17 cellular contexts compared by ENCODE assay signal in the genomic region with DNA sequence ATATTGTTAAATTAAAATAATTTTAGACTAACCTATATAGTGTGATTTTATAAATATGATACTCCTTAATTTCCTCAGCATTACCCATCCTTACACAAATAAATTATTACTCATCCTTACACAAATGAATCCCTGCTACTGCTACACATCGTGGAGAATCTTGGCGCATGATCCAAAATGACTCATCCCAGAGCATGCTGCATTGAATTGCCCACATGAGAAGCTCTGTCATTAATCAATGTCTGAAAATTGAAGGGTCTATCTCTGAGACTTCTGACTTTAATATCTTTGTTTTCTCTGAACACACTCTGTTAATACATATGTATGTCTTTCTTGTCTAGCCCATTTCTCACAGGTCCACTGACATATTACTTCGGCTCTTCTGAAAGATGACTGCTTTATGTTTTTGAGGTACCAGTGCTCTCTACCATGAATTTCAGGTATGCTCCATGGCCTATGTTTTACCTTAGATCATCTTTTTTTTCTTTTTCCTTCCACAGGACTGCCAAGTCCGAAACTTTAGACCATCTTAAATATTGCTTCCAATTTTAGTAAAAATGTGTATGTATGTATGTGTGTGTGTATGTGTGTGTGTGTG. TPM values are rescaled to one million over a fixed set of nuclear protein-coding genes. Genes with fewer than 3 reads are reported as not detected.
DNase-seq lines count a peak whose midpoint lies in the region; ATAC-seq, FAIRE-seq and TF ChIP-seq lines count a peak whose summit lies in the region.
"Had no signal": no experiment of that assay in that cellular context is flagged by ENCODE, and none has a peak within 500 bp of the region (broad histone marks: within the 10 kb centered on the region; RNA-seq: fewer than 3 reads in every experiment).

No MANE protein-coding gene starts in this region.

- no peak overlapping the region for H3K9ac ChIP-seq in keratinocyte (ENCODE audit: control insufficient read depth, extremely low read depth, insufficient read depth, low read length)

- 68% methylated on average over 4 of the region's 4 CpGs for WGBS in right cardiac atrium

- DNase-seq in BE2C (peak; percentile 18), LHCN-M2 (ENCODE audit: low read depth) (peak; percentile 67), astrocyte of the spinal cord (ENCODE audit: low read depth, low spot score) (peak; percentile 78), keratinocyte (ENCODE audit: low read depth, low spot score) (peak; percentile 21), ureter (ENCODE audit: low spot score) (no peak), right cardiac atrium (no peak), NCI-H2029 treated with DMSO at 0.1 percent for 48 hours (lab: John Stamatoyannopoulos, UW) (no peak), germinal center (ENCODE audit: low spot score) (no peak)
- DNase-seq: activated CD4-positive, alpha-beta T cell treated with anti-CD3 and anti-CD28 coated beads, Interleukin-2, amount 10 ng/mL, durations not matched to agents 7 days and 5 days; activated naive CD4-positive, alpha-beta T cell treated with anti-CD3 and anti-CD28 coated beads, Interleukin-2, amount 50 U/mL, for 16 hours; effector memory CD4-positive, alpha-beta T cell; islet precursor cell; NCI-H1417 treated with DMSO at 0.1 percent for 48 hours; occipital lobe; SIG-M5 had no signal

- FAIRE-seq in keratinocyte (lab: Jason Lieb, UNC): peak; percentile 84
- FAIRE-seq: D721Med had no signal

- H4K20me1 ChIP-seq in keratinocyte (ENCODE audit: control insufficient read depth, extremely low read depth, insufficient read depth, low read length): no peaks in the 10 kb centered on the region

- H2AFZ ChIP-seq in keratinocyte (ENCODE audit: control insufficient read depth, low read length): no peak overlapping the region

- no peaks in the 10 kb centered on the region for H3K9me1 ChIP-seq in keratinocyte (ENCODE audit: control insufficient read depth, extremely low read depth, insufficient read depth, low read length)

- H3K36me3 ChIP-seq in BE2C (no peaks in the 10 kb centered on the region), keratinocyte (ENCODE audit: control insufficient read depth in 2 of 2, extremely low read depth in 1 of 2, insufficient read depth in 2 of 2, low read length in 2 of 2) (no peaks in the 10 kb centered on the region)
- H3K36me3 ChIP-seq: tibial nerve had no signal

- no peaks in the 10 kb centered on the region for H3K4me1 ChIP-seq in BE2C
- H3K4me1 ChIP-seq in keratinocyte (ENCODE audit: control insufficient read depth, extremely low read depth, insufficient read depth, low read length): no peaks in the 10 kb centered on the region
- H3K4me1 ChIP-seq in right cardiac atrium (ENCODE audit: control insufficient read depth, insufficient read depth, low read length): no peaks in the 10 kb centered on the region
- H3K4me1 ChIP-seq: tibial nerve had no signal

- H3K27ac ChIP-seq in keratinocyte (ENCODE audit: control insufficient read depth, insufficient read depth, low read length) (no peak overlapping the region), right cardiac atrium (ENCODE audit: low read length) (no peak overlapping the region)
- H3K27ac ChIP-seq: tibial nerve had no signal

- H3K27me3 ChIP-seq in BE2C: no peaks in the 10 kb centered on the region
- no peaks in the 10 kb centered on the region for H3K27me3 ChIP-seq in keratinocyte (ENCODE audit: control insufficient read depth, extremely low read depth, insufficient read depth, low read length)
- no peaks in the 10 kb centered on the region for H3K27me3 ChIP-seq in right cardiac atrium (ENCODE audit: control insufficient read depth, insufficient read depth)

- intact Hi-C loops in right cardiac atrium (cut with DNase I): no loop called here

- H3K4me3 ChIP-seq in BE2C (ENCODE audit: low read depth, low read length) (no peak overlapping the region), astrocyte of the spinal cord (ENCODE audit: low read depth, low read length) (no peak overlapping the region), keratinocyte (ENCODE audit: control insufficient read depth in 2 of 3, extremely low read depth in 1 of 3, insufficient read depth in 2 of 3, low read depth in 1 of 3, low read length in 3 of 3) (no peak overlapping the region), right cardiac atrium (ENCODE audit: low read length) (no peak overlapping the region)
- H3K4me3 ChIP-seq: tibial nerve had no signal

- no peaks in the 10 kb centered on the region for H3K9me3 ChIP-seq in BE2C
- no peaks in the 10 kb centered on the region for H3K9me3 ChIP-seq in keratinocyte (ENCODE audit: control insufficient read depth, low read depth, low read length)
- H3K9me3 ChIP-seq in right cardiac atrium (ENCODE audit: control insufficient read depth, low read length): no peaks in the 10 kb centered on the region
- H3K9me3 ChIP-seq: tibial nerve had no signal

- H3K4me2 ChIP-seq in keratinocyte (ENCODE audit: control insufficient read depth, extremely low read depth, insufficient read depth, low read depth, low read length): no peak overlapping the region

- no peak for ATAC-seq in right cardiac atrium

- in situ Hi-C loops in astrocyte of the spinal cord (cut with HindIII; ENCODE audit: low sequenced_read_pairs): no loop called here

- no peak for TF ChIP-seq CTCF in BE2C (IDR thresholded peaks at IDR 0.05; ENCODE audit: low read depth, low read length)
- TF ChIP-seq CTCF in astrocyte of the spinal cord (IDR thresholded peaks at IDR 0.05; ENCODE audit: low read depth, low read length): no peak
- TF ChIP-seq CTCF in keratinocyte (optimal IDR thresholded peaks at IDR 0.05 in 1 of 3, IDR thresholded peaks at IDR 0.05 in 1 of 3, conservative IDR thresholded peaks at IDR 0.05 in 1 of 3; ENCODE audit: extremely low read depth in 1 of 3, insufficient read depth in 2 of 3, low read length in 3 of 3): no peak

- H3K79me2 ChIP-seq in keratinocyte (ENCODE audit: control insufficient read depth, insufficient read depth, low read length): no peaks in the 10 kb centered on the region

- dilution Hi-C loops in keratinocyte (cut with MboI; ENCODE audit: extremely low pct_ligation_motif_present, low sequenced_read_pairs): no loop called here

RNA-seq across cellular contexts. Expression of gene DUSP21, which starts 15.7 kb away (rescaled TPM):
- polyA plus RNA-seq in BE2C (2012; ENCODE audit: insufficient read depth, insufficient read length, low read depth): not detected
- total RNA-seq in LHCN-M2 (2014; rRNA removed): not detected in 2 replicates
- not detected for polyA plus RNA-seq in LHCN-M2 (2012)
- not detected in 3 replicates for polyA plus RNA-seq in keratinocyte
- polyA plus RNA-seq in keratinocyte (2011; ENCODE audit: low read depth): not detected
- polyA plus RNA-seq in keratinocyte (2011; cell fraction: cytosol; rRNA removed): not detected in 2 replicates
- not detected in 2 replicates for polyA plus RNA-seq in keratinocyte (2011; cell fraction: nucleus; rRNA removed)
- not detected in 2 replicates for polyA plus RNA-seq in keratinocyte (2012; ENCODE audit: low replicate concordance)
- polyA minus RNA-seq in keratinocyte: not detected in 3 replicates
- polyA minus RNA-seq in keratinocyte (2011; cell fraction: cytosol; rRNA and poly(A)+ RNA removed): not detected
- not detected in 2 replicates for polyA minus RNA-seq in keratinocyte (2011; cell fraction: nucleus; rRNA and poly(A)+ RNA removed)
- not detected for total RNA-seq in ureter
- total RNA-seq in right cardiac atrium: not detected
- polyA plus RNA-seq in right cardiac atrium: not detected
- total RNA-seq: activated CD4-positive, alpha-beta T cell treated with anti-CD3 and anti-CD28 coated beads, Interleukin-2, amount 10 ng/mL, durations not matched to agents 7 days and 5 days; occipital lobe; tibial nerve had no signal

RNA-seq across cellular contexts. Expression of gene KDM6A, which starts 44.9 kb away (rescaled TPM):
- 11.1 TPM for polyA plus RNA-seq in BE2C (2012; ENCODE audit: insufficient read depth, insufficient read length, low read depth)
- total RNA-seq in LHCN-M2 (2014; rRNA removed): 7.5 and 9.1 TPM in 2 replicates
- 3.1 TPM for polyA plus RNA-seq in LHCN-M2 (2012)
- 33.5 to 64.2 TPM (median 59.9 TPM) in 3 replicates for polyA plus RNA-seq in keratinocyte
- polyA plus RNA-seq in keratinocyte (2011; ENCODE audit: low read depth): 16.2 TPM
- 24.7 and 50.0 TPM in 2 replicates for polyA plus RNA-seq in keratinocyte (2011; cell fraction: cytosol; rRNA removed)
- polyA plus RNA-seq in keratinocyte (2011; cell fraction: nucleus; rRNA removed): 98.9 TPM in 2 replicates
- 21.2 and 22.3 TPM in 2 replicates for polyA plus RNA-seq in keratinocyte (2012; ENCODE audit: low replicate concordance)
- polyA minus RNA-seq in keratinocyte: 23.6 to 155 TPM (median 131 TPM) in 3 replicates
- 35.9 TPM for polyA minus RNA-seq in keratinocyte (2011; cell fraction: cytosol; rRNA and poly(A)+ RNA removed)
- polyA minus RNA-seq in keratinocyte (2011; cell fraction: nucleus; rRNA and poly(A)+ RNA removed): 127 and 255 TPM in 2 replicates
- total RNA-seq in ureter: 86.0 TPM
- total RNA-seq in right cardiac atrium: 10 to 100 TPM; 12.9 to 20.0 (median 15.5) TPM
- 4.5 TPM for polyA plus RNA-seq in right cardiac atrium

Comparison
In these comparisons a context has a peak if more than half of its experiments do, and no peak if none do; other contexts are left out.
1. DNase-seq: peak in BE2C (single experiment), LHCN-M2 (single experiment), astrocyte of the spinal cord (single experiment) and keratinocyte (single experiment); none in ureter (single experiment), right cardiac atrium (0 of 3), NCI-H2029 treated with DMSO at 0.1 percent for 48 hours (single experiment) and germinal center (single experiment).